Comparison of ENCODE assay signal across 24 cellular contexts in the genomic region with DNA sequence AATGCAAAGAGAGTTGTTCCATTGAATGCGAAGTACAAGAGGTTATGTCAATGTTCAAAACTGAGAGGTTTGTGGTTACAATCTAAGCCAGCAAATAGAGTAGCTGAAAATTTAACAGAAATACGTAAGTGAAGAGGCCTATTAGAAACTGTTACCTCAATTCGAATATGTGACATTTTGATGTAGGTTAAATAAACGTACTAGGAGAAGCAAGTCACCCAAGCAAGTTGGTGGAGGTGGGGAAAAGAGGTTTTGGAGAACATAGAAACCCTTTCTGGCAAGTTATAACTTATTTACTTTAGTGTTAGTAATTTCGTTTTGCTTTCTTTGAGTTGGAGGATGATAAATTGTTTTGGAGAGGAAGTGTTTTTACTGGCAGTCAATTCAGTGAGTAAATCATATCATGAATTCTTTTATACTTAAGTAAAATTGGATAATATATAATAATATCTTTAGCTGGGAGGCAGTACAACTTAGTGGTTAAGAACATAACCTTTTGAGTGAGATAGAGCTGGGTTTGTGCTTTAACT.
DNase-seq lines count a peak whose midpoint lies in the region; ATAC-seq, FAIRE-seq and TF ChIP-seq lines count a peak whose summit lies in the region.
"Had no signal": no experiment of that assay in that cellular context is flagged by ENCODE, and none has a peak within 500 bp of the region (broad histone marks: within the 10 kb centered on the region; RNA-seq: fewer than 3 reads in every experiment).

No MANE protein-coding gene starts in this region.

- no peak overlapping the region for H3K4me3 ChIP-seq in astrocyte (ENCODE audit: insufficient read depth, low read depth, low read length)
- H3K4me3 ChIP-seq: heart left ventricle, right lobe of liver had no signal

- TF ChIP-seq CTCF in Calu3 (IDR thresholded peaks at IDR 0.05; ENCODE audit: unreplicated experiment): no peak
- no peak for TF ChIP-seq CTCF in astrocyte (IDR thresholded peaks at IDR 0.05; ENCODE audit: insufficient read depth, low read depth, low read length)
- no peak for TF ChIP-seq CTCF in omental fat pad (IDR thresholded peaks at IDR 0.05)
- no peak for TF ChIP-seq CTCF in HFFc6 (IDR thresholded peaks at IDR 0.05)

- no peaks in the 10 kb centered on the region for H3K36me3 ChIP-seq in astrocyte (ENCODE audit: insufficient read depth, low read length)
- H3K36me3 ChIP-seq: heart left ventricle, neutrophil, right lobe of liver, WERI-Rb-1 had no signal

- H3K36me3 Mint-ChIP-seq in Calu3 (ENCODE audit: insufficient read depth, unreplicated experiment) (no peaks in the 10 kb centered on the region), astrocyte (ENCODE audit: low read depth, unreplicated experiment) (no peaks in the 10 kb centered on the region), T-cell (no peaks in the 10 kb centered on the region), HFFc6 (ENCODE audit: low read depth) (no peaks in the 10 kb centered on the region)
- H3K36me3 Mint-ChIP-seq: immature natural killer cell had no signal

- no peaks in the 10 kb centered on the region for H3K79me2 ChIP-seq in astrocyte (ENCODE audit: insufficient read depth, low read length)

- no peaks in the 10 kb centered on the region for H3K27me3 Mint-ChIP-seq in Calu3 (ENCODE audit: unreplicated experiment)
- H3K27me3 Mint-ChIP-seq in astrocyte (ENCODE audit: low read depth, unreplicated experiment): no peaks in the 10 kb centered on the region
- H3K27me3 Mint-ChIP-seq in T-cell: no peaks in the 10 kb centered on the region
- H3K27me3 Mint-ChIP-seq in HFFc6 (ENCODE audit: insufficient read depth): no peaks in the 10 kb centered on the region
- H3K27me3 Mint-ChIP-seq: dendritic cell treated with granulocyte-macrophage colony-stimulating factor and Interleukin-4, amounts not matched to agents 40 ng/mL and 50 ng/mL, for 4 days; T-helper 17 cell had no signal

- H3K27me3 ChIP-seq in astrocyte (ENCODE audit: insufficient read depth, low read length): no peaks in the 10 kb centered on the region
- H3K27me3 ChIP-seq: heart left ventricle, neutrophil, right lobe of liver had no signal

- H3K27ac Mint-ChIP-seq in Calu3 (ENCODE audit: unreplicated experiment): peak overlapping the region; percentile 63
- H3K27ac Mint-ChIP-seq in astrocyte (ENCODE audit: unreplicated experiment): no peak overlapping the region
- H3K27ac Mint-ChIP-seq in T-cell: no peak overlapping the region
- H3K27ac Mint-ChIP-seq in HFFc6: no peak overlapping the region
- H3K27ac Mint-ChIP-seq: dendritic cell treated with granulocyte-macrophage colony-stimulating factor and Interleukin-4, amounts not matched to agents 40 ng/mL and 50 ng/mL, for 4 days; immature natural killer cell; T-helper 17 cell had no signal

- peak overlapping the region; percentile 56 for H3K4me2 ChIP-seq in astrocyte (ENCODE audit: low read length)

- H3K9me3 Mint-ChIP-seq in Calu3 (ENCODE audit: low read depth, unreplicated experiment) (no peaks in the 10 kb centered on the region), astrocyte (ENCODE audit: unreplicated experiment) (no peaks in the 10 kb centered on the region), T-cell (peaks cover 0 to 11% (median 5%) of the 10 kb centered on the region in 3 donors), HFFc6 (no peaks in the 10 kb centered on the region)
- H3K9me3 Mint-ChIP-seq: dendritic cell treated with granulocyte-macrophage colony-stimulating factor and Interleukin-4, amounts not matched to agents 40 ng/mL and 50 ng/mL, for 4 days had no signal

- intact Hi-C loops in Calu3 (cut with micrococcal nuclease; ENCODE audit: unreplicated experiment): no loop called here

- peak overlapping the region; percentile 39 for H3K27ac ChIP-seq in astrocyte (ENCODE audit: low read depth, low read length)
- H3K27ac ChIP-seq: heart left ventricle, neutrophil, right lobe of liver, WERI-Rb-1 had no signal

- H3K9me3 ChIP-seq in astrocyte (ENCODE audit: insufficient read depth, low read depth, low read length): no peaks in the 10 kb centered on the region
- H3K9me3 ChIP-seq: Caco-2, heart left ventricle, neutrophil, right lobe of liver had no signal

- peak; percentile 19 for ATAC-seq in omental fat pad (ENCODE audit: low FRiP score)
- ATAC-seq in T-cell (replicated peaks in 1 of 4): no peak
- no peak for ATAC-seq in GM21367 (IDR thresholded peaks at IDR 0.05; ENCODE audit: unreplicated experiment)
- ATAC-seq: right lobe of liver, T-helper 17 cell had no signal

- no peak overlapping the region for H3K9ac ChIP-seq in astrocyte (ENCODE audit: low read length)

- POLR2A ChIA-PET in T-cell (lab: Charles Lee): no interaction called here

- H3K4me1 Mint-ChIP-seq in Calu3 (ENCODE audit: low read depth, unreplicated experiment) (peaks cover 10% of the 10 kb centered on the region), astrocyte (ENCODE audit: low read depth, unreplicated experiment) (no peaks in the 10 kb centered on the region), T-cell (no peaks in the 10 kb centered on the region), HFFc6 (ENCODE audit: low read depth) (peaks cover 9% of the 10 kb centered on the region)
- H3K4me1 Mint-ChIP-seq: immature natural killer cell, T-helper 17 cell had no signal

- DNase-seq in Calu3 (no peak), astrocyte (ENCODE audit: low read depth) (peak; percentile 87), fibroblast of gingiva (ENCODE audit: low read depth) (peak; percentile 53), omental fat pad (ENCODE audit: low spot score) (no peak), T-cell (no peak), HFFc6 (no peak)
- no peak for DNase-seq in stimulated activated CD4-positive, alpha-beta T cell treated with anti-CD3 and anti-CD28 coated beads, Interleukin-2, amount 100 ng/mL, for 48 hours
- DNase-seq: aorta; Caco-2; erythroblast; GOT3; heart left ventricle; immature natural killer cell; NCI-H1436 treated with DMSO at 0.1 percent for 48 hours; OCI-M1; right lobe of liver; SIG-M5; stimulated activated CD4-positive, alpha-beta T cell treated with anti-CD3 and anti-CD28 coated beads, Interleukin-1b, Interleukin-23, amount 100 ng/mL, for 48 hours; T-helper 17 cell; WERI-Rb-1 had no signal

- H3K4me3 Mint-ChIP-seq in Calu3 (ENCODE audit: low read depth, unreplicated experiment) (no peak overlapping the region), astrocyte (ENCODE audit: unreplicated experiment) (no peak overlapping the region), T-cell (no peak overlapping the region), HFFc6 (no peak overlapping the region)
- H3K4me3 Mint-ChIP-seq: dendritic cell treated with granulocyte-macrophage colony-stimulating factor and Interleukin-4, amounts not matched to agents 40 ng/mL and 50 ng/mL, for 4 days; immature natural killer cell; T-helper 17 cell had no signal

- CTCF ChIA-PET in Calu3 (lab: Charles Lee): interaction anchor here (0.7 kb wide), 1 partner anchor 225 kb away, joined by 3 read pairs; no protein-coding TSS in a partner anchor
- CTCF ChIA-PET in T-cell (lab: Charles Lee): no interaction called here

- H3K4me1 ChIP-seq in astrocyte (ENCODE audit: insufficient read depth, low read length): peaks cover 8% of the 10 kb centered on the region
- H3K4me1 ChIP-seq: Caco-2, heart left ventricle, right lobe of liver had no signal

- no TSS peak for BruUV-seq in Calu3 (replicated peaks; lab: Mats Ljungman, UMichigan)

- H4K20me1 ChIP-seq in astrocyte (ENCODE audit: insufficient read depth, low read length): no peaks in the 10 kb centered on the region

- FAIRE-seq in astrocyte (lab: Jason Lieb, UNC): peak; percentile 13
- FAIRE-seq: urothelium cell line had no signal

- H2AFZ ChIP-seq in astrocyte (ENCODE audit: low read depth, low read length): peak overlapping the region; percentile 12

Comparison
In these comparisons a context has a peak if more than half of its experiments do, and no peak if none do; other contexts are left out.
1. DNase-seq: peak in astrocyte (single experiment) and fibroblast of gingiva (single experiment); none in Calu3 (single experiment), omental fat pad (single experiment), stimulated activated CD4-positive, alpha-beta T cell treated with anti-CD3 and anti-CD28 coated beads, Interleukin-2, amount 100 ng/mL, for 48 hours (0 of 2), T-cell (0 of 34) and HFFc6 (single experiment).